Comparison of ENCODE assay signal across 24 cellular contexts in the genomic region with DNA sequence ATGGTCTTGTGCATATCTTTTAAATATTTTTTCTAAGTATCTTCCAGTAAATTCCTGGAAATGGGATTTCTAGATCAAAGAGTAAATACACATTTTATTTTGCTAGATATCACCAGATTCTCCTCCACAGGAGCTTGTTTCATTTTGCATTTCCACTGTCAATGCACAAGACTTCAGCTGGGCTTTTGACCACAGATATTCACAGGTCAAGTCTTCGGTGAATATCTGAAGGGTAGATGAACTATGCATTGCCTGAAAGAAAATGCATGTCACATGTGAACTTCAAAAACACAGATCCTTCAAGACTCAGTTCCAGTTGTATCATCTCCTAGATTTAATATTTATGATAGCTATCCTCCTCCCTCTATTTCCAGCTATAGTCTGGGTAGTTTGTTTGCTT.
"Had no signal": no experiment of that assay in that cellular context is flagged by ENCODE, and none has a peak within 500 bp of the region (broad histone marks: within the 10 kb centered on the region; RNA-seq: fewer than 3 reads in every experiment).

No MANE protein-coding gene starts in this region.

- DNase-seq: activated B cell treated with CpG ODN at 0.5 μM for 24 hours; activated CD4-positive, alpha-beta T cell treated with anti-CD3 and anti-CD28 coated beads for 4 hours; activated CD4-positive, alpha-beta T cell treated with anti-CD3 and anti-CD28 coated beads, Interleukin-2, amount 50 U/mL, for 48 hours; activated CD8-positive, alpha-beta memory T cell treated with anti-CD3 and anti-CD28 coated beads for 24 hours; activated effector memory CD4-positive, alpha-beta T cell treated with Interleukin-2 at 50 U/mL for 16 hours; activated naive CD4-positive, alpha-beta T cell treated with Interleukin-2 at 50 U/mL for 16 hours; adrenal gland; aorta; dorsolateral prefrontal cortex; effector memory CD4-positive, alpha-beta T cell; left cardiac atrium; naive B cell; posterior cingulate gyrus; right cardiac atrium; stimulated activated CD4-positive, alpha-beta T cell treated with anti-CD3 and anti-CD28 coated beads, Interleukin-4, amount 100 ng/mL, for 24 hours; T-helper 1 cell; trophoblast cell had no signal

- H3K4me3 Mint-ChIP-seq: activated B cell treated with CpG ODN at 0.5 μM for 24 hours; activated naive CD8-positive, alpha-beta T cell; mesothelial cell of epicardium; naive B cell; neural progenitor cell; stimulated activated effector memory CD8-positive, alpha-beta T cell treated with anti-CD3 and anti-CD28 coated beads, Interleukin-12 subunit alpha, Interleukin-12 subunit beta, amount 100 ng/mL, for 72 hours; stimulated activated naive CD8-positive, alpha-beta T cell treated with anti-CD3 and anti-CD28 coated beads, Interleukin-15, Interleukin-2, amounts not matched to agents 100 ng/mL and 50 ng/mL, for 24 hours; T-helper 2 cell treated with Interferon-gamma antibody and Interleukin-4, amounts not matched to agents 5 μg/mL and 100 μg/mL, for 36 hours had no signal

- ATAC-seq: gastroesophageal sphincter; left cardiac atrium; right cardiac atrium; stimulated activated effector memory CD8-positive, alpha-beta T cell treated with anti-CD3 and anti-CD28 coated beads, Interleukin-12 subunit alpha, Interleukin-12 subunit beta, amount 100 ng/mL, for 72 hours had no signal

- H3K36me3 Mint-ChIP-seq: activated naive CD8-positive, alpha-beta T cell; mesothelial cell of epicardium; naive B cell; neural progenitor cell; stimulated activated effector memory CD8-positive, alpha-beta T cell treated with anti-CD3 and anti-CD28 coated beads, Interleukin-12 subunit alpha, Interleukin-12 subunit beta, amount 100 ng/mL, for 72 hours had no signal

- H3K27ac Mint-ChIP-seq: activated B cell treated with CpG ODN at 0.5 μM for 24 hours; activated naive CD8-positive, alpha-beta T cell; mesothelial cell of epicardium; naive B cell; neural progenitor cell; stimulated activated effector memory CD8-positive, alpha-beta T cell treated with anti-CD3 and anti-CD28 coated beads, Interleukin-12 subunit alpha, Interleukin-12 subunit beta, amount 100 ng/mL, for 72 hours; stimulated activated naive CD8-positive, alpha-beta T cell treated with anti-CD3 and anti-CD28 coated beads, Interleukin-15, Interleukin-2, amounts not matched to agents 100 ng/mL and 50 ng/mL, for 24 hours; T-helper 2 cell treated with Interferon-gamma antibody and Interleukin-4, amounts not matched to agents 5 μg/mL and 100 μg/mL, for 36 hours had no signal

- H3K9me3 Mint-ChIP-seq: neural progenitor cell had no signal

- H3K4me1 Mint-ChIP-seq: activated B cell treated with CpG ODN at 0.5 μM for 24 hours; naive B cell; stimulated activated effector memory CD8-positive, alpha-beta T cell treated with anti-CD3 and anti-CD28 coated beads, Interleukin-12 subunit alpha, Interleukin-12 subunit beta, amount 100 ng/mL, for 72 hours had no signal

- H3K27me3 Mint-ChIP-seq: activated B cell treated with CpG ODN at 0.5 μM for 24 hours; activated naive CD8-positive, alpha-beta T cell; naive B cell; stimulated activated naive CD8-positive, alpha-beta T cell treated with anti-CD3 and anti-CD28 coated beads, Interleukin-15, Interleukin-2, amounts not matched to agents 100 ng/mL and 50 ng/mL, for 24 hours had no signal
